Comparison of ENCODE assay signal across 16 cellular contexts in genomic region chr22:36912694-36913430, GRCh38. TPM values are rescaled to one million over a fixed set of nuclear protein-coding genes. Genes with fewer than 3 reads are reported as not detected.
DNase-seq lines count a peak whose midpoint lies in the region; ATAC-seq and TF ChIP-seq lines count a peak whose summit lies in the region.
"Had no signal": no experiment of that assay in that cellular context is flagged by ENCODE, and none has a peak within 500 bp of the region (broad histone marks: within the 10 kb centered on the region; RNA-seq: fewer than 3 reads in every experiment).

No MANE protein-coding gene starts in this region.

- H3K4me1 Mint-ChIP-seq in MCF 10A (ENCODE audit: insufficient read depth, unreplicated experiment) (no peaks in the 10 kb centered on the region), memory B cell (peaks cover 33% of the 10 kb centered on the region)
- H3K4me1 Mint-ChIP-seq in activated T-helper 17 cell treated with anti-CD3 and anti-CD28 coated beads, Interleukin-2, amount 50 U/mL, for 72 hours: peaks cover 11% of the 10 kb centered on the region
- H3K4me1 Mint-ChIP-seq: activated naive CD4-positive, alpha-beta T cell treated with anti-CD3 and anti-CD28 coated beads, Interleukin-2, amount 10 ng/mL, durations not matched to agents 7 days and 5 days had no signal

- TF ChIP-seq POLR2A in breast epithelium (IDR thresholded peaks at IDR 0.05) (no peak), suprapubic skin (IDR thresholded peaks at IDR 0.05) (no peak)

- H3K4me1 ChIP-seq in breast epithelium (peaks cover 0 to 4% of the 10 kb centered on the region in 2 donors), suprapubic skin (peaks cover 6% of the 10 kb centered on the region), PC-9 (replicated peaks; ENCODE audit: insufficient read depth) (0 out of 2 replicates have a peak, but pooled peaks cover 20% of the 10 kb centered on the region)

- no peaks in the 10 kb centered on the region for H3K9me3 Mint-ChIP-seq in MCF 10A (ENCODE audit: unreplicated experiment)
- H3K9me3 Mint-ChIP-seq in activated T-helper 17 cell treated with anti-CD3 and anti-CD28 coated beads, Interleukin-2, amount 50 U/mL, for 72 hours: no peaks in the 10 kb centered on the region
- H3K9me3 Mint-ChIP-seq in memory B cell: no peaks in the 10 kb centered on the region
- H3K9me3 Mint-ChIP-seq: activated naive CD4-positive, alpha-beta T cell treated with anti-CD3 and anti-CD28 coated beads, Interleukin-2, amount 10 ng/mL, durations not matched to agents 7 days and 5 days had no signal

- TF ChIP-seq CTCF in breast epithelium (IDR thresholded peaks at IDR 0.05) (no peak), MCF 10A (IDR thresholded peaks at IDR 0.05; ENCODE audit: unreplicated experiment) (no peak), suprapubic skin (IDR thresholded peaks at IDR 0.05) (no peak), PC-9 (conservative IDR thresholded peaks at IDR 0.05) (no peak)

- H3K36me3 ChIP-seq in breast epithelium (no peaks in the 10 kb centered on the region), suprapubic skin (no peaks in the 10 kb centered on the region), PC-9 (ENCODE audit: low read depth) (no peaks in the 10 kb centered on the region)
- H3K36me3 ChIP-seq: cardiac muscle cell had no signal

- H4K20me1 ChIP-seq in PC-9 (ENCODE audit: insufficient read depth): no peaks in the 10 kb centered on the region

- no peak for ATAC-seq in activated T-helper 17 cell treated with anti-CD3 and anti-CD28 coated beads, Interleukin-2, amount 50 U/mL, for 72 hours (replicated peaks)
- ATAC-seq in memory B cell (ENCODE audit: low read depth): peak; percentile 6

- H3K36me3 Mint-ChIP-seq in MCF 10A (ENCODE audit: insufficient read depth, unreplicated experiment): peaks cover 6% of the 10 kb centered on the region
- no peaks in the 10 kb centered on the region for H3K36me3 Mint-ChIP-seq in activated T-helper 17 cell treated with anti-CD3 and anti-CD28 coated beads, Interleukin-2, amount 50 U/mL, for 72 hours (ENCODE audit: low read depth)
- no peaks in the 10 kb centered on the region for H3K36me3 Mint-ChIP-seq in memory B cell
- H3K36me3 Mint-ChIP-seq: activated naive CD4-positive, alpha-beta T cell treated with anti-CD3 and anti-CD28 coated beads, Interleukin-2, amount 10 ng/mL, durations not matched to agents 7 days and 5 days had no signal

- H2AFZ ChIP-seq in PC-9: no peak overlapping the region

- intact Hi-C loops in breast epithelium (cut with DNase I; ENCODE audit: low total_unique reads) (no loop called here), MCF 10A (cut with micrococcal nuclease) (no loop called here), PC-9 (cut with micrococcal nuclease; ENCODE audit: unreplicated experiment) (loop anchor here (5.0 kb wide), 1 partner anchor 41 kb away; no protein-coding TSS in a partner anchor)

- POLR2A ChIA-PET in MCF 10A (lab: Yijun Ruan, JAX): no interaction called here
- POLR2A ChIA-PET in PC-9 (lab: Charles Lee; ENCODE audit: unreplicated experiment): no interaction called here

- BruUV-seq in MCF 10A (replicated peaks; lab: Mats Ljungman, UMichigan) (no TSS peak), PC-9 (replicated peaks; lab: Mats Ljungman, UMichigan) (no TSS peak)

- CTCF ChIA-PET in MCF 10A (lab: Yijun Ruan, JAX): interaction anchor here (0.7 to 1.0 kb wide), 2 partner anchors 9 to 55 kb away, joined by 3 read pairs; no protein-coding TSS in a partner anchor
- CTCF ChIA-PET in PC-9 (lab: Charles Lee): interaction anchor here (0.6 kb wide), 1 partner anchor 680 kb away, joined by 11 read pairs; no protein-coding TSS in a partner anchor

- H3K4me3 Mint-ChIP-seq in MCF 10A (ENCODE audit: unreplicated experiment) (no peak overlapping the region), memory B cell (peak overlapping the region; percentile 99)
- H3K4me3 Mint-ChIP-seq in activated T-helper 17 cell treated with anti-CD3 and anti-CD28 coated beads, Interleukin-2, amount 50 U/mL, for 72 hours: peak overlapping the region; percentile 14
- H3K4me3 Mint-ChIP-seq: activated naive CD4-positive, alpha-beta T cell treated with anti-CD3 and anti-CD28 coated beads, Interleukin-2, amount 10 ng/mL, durations not matched to agents 7 days and 5 days had no signal

- H3K27me3 ChIP-seq in breast epithelium (no peaks in the 10 kb centered on the region), suprapubic skin (peaks cover 3% of the 10 kb centered on the region), PC-9 (ENCODE audit: insufficient read depth, low read depth) (no peaks in the 10 kb centered on the region)

- DNase-seq in breast epithelium (ENCODE audit: low spot score in 2 of 2) (no peak), MCF 10A (ENCODE audit: unreplicated experiment) (no peak), memory B cell (ENCODE audit: low spot score in 2 of 2) (no peak), suprapubic skin (ENCODE audit: low spot score in 2 of 2) (no peak), NCI-H82 treated with DMSO at 0.1 percent for 48 hours (lab: John Stamatoyannopoulos, UW; ENCODE audit: unreplicated experiment) (no peak), NCI-H2196 treated with DMSO at 0.1 percent for 48 hours (lab: John Stamatoyannopoulos, UW; ENCODE audit: unreplicated experiment) (no peak), PC-9 (no peak)
- DNase-seq: activated naive CD4-positive, alpha-beta T cell treated with anti-CD3 and anti-CD28 coated beads, Interleukin-2, amount 10 ng/mL, durations not matched to agents 7 days and 5 days; DMS53; NCI-H187; stimulated activated CD4-positive, alpha-beta T cell treated with anti-CD3 and anti-CD28 coated beads, Interleukin-12 subunit alpha, Interleukin-12 subunit beta, amount 100 ng/mL, for 4 hours; SW 1271 had no signal

- no peak overlapping the region for H3K27ac Mint-ChIP-seq in MCF 10A (ENCODE audit: low read depth, unreplicated experiment)
- H3K27ac Mint-ChIP-seq in activated T-helper 17 cell treated with anti-CD3 and anti-CD28 coated beads, Interleukin-2, amount 50 U/mL, for 72 hours: peak overlapping the region; percentile 74
- peak overlapping the region; percentile 97 for H3K27ac Mint-ChIP-seq in memory B cell
- H3K27ac Mint-ChIP-seq: activated naive CD4-positive, alpha-beta T cell treated with anti-CD3 and anti-CD28 coated beads, Interleukin-2, amount 10 ng/mL, durations not matched to agents 7 days and 5 days had no signal

- no peaks in the 10 kb centered on the region for H3K9me2 ChIP-seq in PC-9 (ENCODE audit: insufficient read depth)

- WGBS in suprapubic skin: 81% methylated on average over 5 of the region's 8 CpGs

- H3K79me2 ChIP-seq in PC-9 (ENCODE audit: low read depth): no peaks in the 10 kb centered on the region

- no peaks in the 10 kb centered on the region for H3K9me3 ChIP-seq in breast epithelium
- H3K9me3 ChIP-seq in suprapubic skin: no peaks in the 10 kb centered on the region
- H3K9me3 ChIP-seq in PC-9 (ENCODE audit: insufficient read depth, low read depth): no peaks in the 10 kb centered on the region

- H3K27ac ChIP-seq in breast epithelium (peak overlapping the region; percentile 35 to 58), suprapubic skin (peak overlapping the region; percentile 69), PC-9 (no peak overlapping the region)
- H3K27ac ChIP-seq: cardiac muscle cell had no signal

- no peak overlapping the region for H3K4me2 ChIP-seq in PC-9

- no peak for TF ChIP-seq EP300 in suprapubic skin (IDR thresholded peaks at IDR 0.05)

- peaks cover 80% of the 10 kb centered on the region for H3K27me3 Mint-ChIP-seq in MCF 10A (ENCODE audit: insufficient read depth, unreplicated experiment)
- H3K27me3 Mint-ChIP-seq in activated T-helper 17 cell treated with anti-CD3 and anti-CD28 coated beads, Interleukin-2, amount 50 U/mL, for 72 hours: peaks cover 15% of the 10 kb centered on the region
- no peaks in the 10 kb centered on the region for H3K27me3 Mint-ChIP-seq in memory B cell

- no peaks in the 10 kb centered on the region for H3F3A ChIP-seq in PC-9 (ENCODE audit: insufficient read depth, low read depth)

- H3K4me3 ChIP-seq in breast epithelium: no peak overlapping the region
- peak overlapping the region; percentile 38 for H3K4me3 ChIP-seq in suprapubic skin
- H3K4me3 ChIP-seq in PC-9: no peak overlapping the region
- H3K4me3 ChIP-seq: cardiac muscle cell had no signal

RNA-seq across cellular contexts. Expression of gene CSF2RB, which starts 0.6 kb away (rescaled TPM):
- 1 to 10 TPM; 3.3 to 8.6 (median 3.8) TPM for total RNA-seq in breast epithelium
- total RNA-seq in MCF 10A (2022): not detected in 2 replicates
- 1 to 10 TPM; 4.2 to 4.8 TPM for total RNA-seq in activated T-helper 17 cell treated with anti-CD3 and anti-CD28 coated beads, Interleukin-2, amount 50 U/mL, for 72 hours
- 10 to 100 TPM in 1 of 4 donors, 1 to 10 TPM in 3; 3.9 to 13.6 (median 4.7) TPM for total RNA-seq in suprapubic skin
- not detected in 2 replicates for total RNA-seq in PC-9 (2021)
- total RNA-seq: fibroblast of lung, H9 had no signal

RNA-seq across cellular contexts. Expression of gene NCF4, which starts 52.1 kb away (rescaled TPM):
- total RNA-seq in breast epithelium: 10 to 100 TPM; 13.4 to 36.8 (median 14.5) TPM
- not detected in 2 replicates for total RNA-seq in MCF 10A (2022)
- 10 to 100 TPM; 40.6 to 60.1 TPM for total RNA-seq in activated T-helper 17 cell treated with anti-CD3 and anti-CD28 coated beads, Interleukin-2, amount 50 U/mL, for 72 hours
- 1 to 10 TPM; 1.1 to 4.5 (median 3.1) TPM for total RNA-seq in suprapubic skin
- total RNA-seq in PC-9 (2021): 3.9 and 4.5 TPM in 2 replicates
- total RNA-seq: cardiac muscle cell, fibroblast of lung, H9 had no signal
